8 cellular contexts compared by ENCODE assay signal in genomic region chr3:13879946-13880810, GRCh38. TPM values are rescaled to one million over a fixed set of nuclear protein-coding genes. Genes with fewer than 3 reads are reported as not detected.
DNase-seq lines count a peak whose midpoint lies in the region.

TSS of gene WNT7A (minus strand) at chr3:13880071. CDS start at chr3:13879816, 255 bp downstream.

- peaks cover 3% of the 10 kb centered on the region for H3K4me1 Mint-ChIP-seq in activated CD4-positive, alpha-beta T cell treated with anti-CD3 and anti-CD28 coated beads, Interleukin-2, amount 10 ng/mL, durations not matched to agents 24 days and 14 days

- H3K4me3 ChIP-seq in ectodermal cell (ENCODE audit: insufficient read depth, low read depth, low read length) (peak within 1 kb of the TSS; percentile 30), mononuclear cell (ENCODE audit: low read length) (peak within 1 kb of the TSS; percentile 35), thymus (ENCODE audit: low read length) (peak within 1 kb of the TSS; percentile 35)

- H3K36me3 Mint-ChIP-seq in activated CD4-positive, alpha-beta T cell treated with anti-CD3 and anti-CD28 coated beads, Interleukin-2, amount 10 ng/mL, durations not matched to agents 24 days and 14 days (ENCODE audit: low read depth): no peaks in the 10 kb centered on the region

- H3K9me3 Mint-ChIP-seq in activated CD4-positive, alpha-beta T cell treated with anti-CD3 and anti-CD28 coated beads, Interleukin-2, amount 10 ng/mL, durations not matched to agents 24 days and 14 days: no peaks in the 10 kb centered on the region

- peak within 1 kb of the TSS; percentile 69 for H3K4me3 Mint-ChIP-seq in activated CD4-positive, alpha-beta T cell treated with anti-CD3 and anti-CD28 coated beads, Interleukin-2, amount 10 ng/mL, durations not matched to agents 24 days and 14 days

- H3K9me3 ChIP-seq in ectodermal cell (ENCODE audit: control insufficient read depth, low read length) (no peaks in the 10 kb centered on the region), mononuclear cell (ENCODE audit: low read depth, low read length) (no peaks in the 10 kb centered on the region), thymus (ENCODE audit: control insufficient read depth) (peaks cover 1% of the 10 kb centered on the region)

- peaks cover 12% of the 10 kb centered on the region for H3K4me1 ChIP-seq in ectodermal cell (ENCODE audit: control insufficient read depth, insufficient read depth, low read length)
- H3K4me1 ChIP-seq in mononuclear cell (ENCODE audit: insufficient read depth, low read length): peaks cover 23% of the 10 kb centered on the region
- H3K4me1 ChIP-seq in thymus (ENCODE audit: control insufficient read depth, insufficient read depth, low read length): peaks cover 5% of the 10 kb centered on the region

- no peak within 1 kb of the TSS for H3K27ac Mint-ChIP-seq in activated CD4-positive, alpha-beta T cell treated with anti-CD3 and anti-CD28 coated beads, Interleukin-2, amount 10 ng/mL, durations not matched to agents 24 days and 14 days

- H3K27me3 Mint-ChIP-seq in activated CD4-positive, alpha-beta T cell treated with anti-CD3 and anti-CD28 coated beads, Interleukin-2, amount 10 ng/mL, durations not matched to agents 24 days and 14 days: peaks cover 74% of the 10 kb centered on the region

- peak; percentile 25 for DNase-seq in NCI-H2029 (lab: John Stamatoyannopoulos, UW)
- no peak for DNase-seq in NCI-H2029 treated with DMSO at 0.1 percent for 48 hours (lab: John Stamatoyannopoulos, UW)
- DNase-seq in activated CD4-positive, alpha-beta T cell treated with anti-CD3 and anti-CD28 coated beads, Interleukin-2, amount 10 ng/mL, durations not matched to agents 24 days and 14 days: peak; percentile 89
- no peak for DNase-seq in NCI-H1417 (lab: John Stamatoyannopoulos, UW)
- DNase-seq in cerebellum (ENCODE audit: low spot score): no peak

- H3K36me3 ChIP-seq in ectodermal cell (ENCODE audit: control insufficient read depth, insufficient read depth, low read length): no peaks in the 10 kb centered on the region
- no peaks in the 10 kb centered on the region for H3K36me3 ChIP-seq in thymus (ENCODE audit: control insufficient read depth, insufficient read depth)

- intact Hi-C loops in activated CD4-positive, alpha-beta T cell treated with anti-CD3 and anti-CD28 coated beads, Interleukin-2, amount 10 ng/mL, durations not matched to agents 24 days and 14 days (cut with micrococcal nuclease): loop anchor here (1.0 to 2.0 kb wide), 2 partner anchors 15 to 222 kb away; no protein-coding TSS in a partner anchor

- WGBS in ectodermal cell, 2 experiments: 1% methylated on average over 77 to 86 of the region's 90 CpGs
- 2% methylated on average over 85 of the region's 90 CpGs for WGBS in thymus

- no peak within 1 kb of the TSS for H3K27ac ChIP-seq in ectodermal cell (ENCODE audit: insufficient read depth, low read depth, low read length, poor library complexity, severe bottlenecking)
- H3K27ac ChIP-seq in thymus (ENCODE audit: low read depth): no peak within 1 kb of the TSS

- peaks cover 98% of the 10 kb centered on the region for H3K27me3 ChIP-seq in ectodermal cell (ENCODE audit: control insufficient read depth, insufficient read depth, low read length, poor library complexity, severe bottlenecking)
- peaks cover 58% of the 10 kb centered on the region for H3K27me3 ChIP-seq in mononuclear cell (ENCODE audit: insufficient read depth, low read length)
- peaks cover 57% of the 10 kb centered on the region for H3K27me3 ChIP-seq in thymus (ENCODE audit: control insufficient read depth, insufficient read depth)

RNA-seq across cellular contexts. Expression of gene WNT7A, which starts in this region (rescaled TPM):
- total RNA-seq in activated CD4-positive, alpha-beta T cell treated with anti-CD3 and anti-CD28 coated beads, Interleukin-2, amount 10 ng/mL, durations not matched to agents 24 days and 14 days: 0.05 TPM in 1 of 2 replicates, not detected in the other
- polyA plus RNA-seq in ectodermal cell (2013, experiment 1 of 4): 0.15 TPM
- 0.27 TPM for polyA plus RNA-seq in ectodermal cell (2013, experiment 2 of 4)
- 0.64 TPM for polyA plus RNA-seq in ectodermal cell (2013, experiment 3 of 4)
- polyA plus RNA-seq in ectodermal cell (2013, experiment 4 of 4): 1.3 TPM
- total RNA-seq in mononuclear cell: 4.8 TPM
- polyA plus RNA-seq in thymus: 0.14 TPM
- 5.4 TPM for total RNA-seq in cerebellum

Comparison
In these comparisons a context has a peak if more than half of its experiments do, and no peak if none do; other contexts are left out.
1. Peak in DNase-seq in activated CD4-positive, alpha-beta T cell treated with anti-CD3 and anti-CD28 coated beads, Interleukin-2, amount 10 ng/mL, durations not matched to agents 24 days and 14 days; RNA of the gene not detected or under 1 TPM.